In genomic region chr3:73324203-73325155, GRCh38 we compare ENCODE assay signal across 17 cellular contexts.
A peak's percentile ranks its signal among the peaks of the same experiment; 100 is the strongest.
DNase-seq lines count a peak whose midpoint lies in the region; ATAC-seq, FAIRE-seq and TF ChIP-seq lines count a peak whose summit lies in the region.
"Had no signal": no experiment of that assay in that cellular context is flagged by ENCODE, and none has a peak within 500 bp of the region (broad histone marks: within the 10 kb centered on the region; RNA-seq: fewer than 3 reads in every experiment).

No MANE protein-coding gene starts in this region.

- DNase-seq in D721Med (ENCODE audit: insufficient read length, low spot score) = no peak
- DNase-seq in NCI-H1930 (lab: John Stamatoyannopoulos, UW) = peak; percentile 22 to 50
- no peak for DNase-seq in NCI-H2029 (lab: John Stamatoyannopoulos, UW)
- DNase-seq in activated T-cell treated with anti-CD3 and anti-CD28 coated beads for 4 hours = no peak
- DNase-seq: activated CD4-positive, alpha-beta T cell treated with anti-CD3 and anti-CD28 coated beads, Interleukin-2, amount 50 U/mL, for 48 hours; activated gamma-delta T cell; C1 segment of cervical spinal cord; stimulated activated naive CD8-positive, alpha-beta T cell treated with anti-CD3 and anti-CD28 coated beads, Interleukin-15, amount 100 ng/mL, for 72 hours; T-helper 9 cell had no signal

- no peak overlapping the region for H3K9ac ChIP-seq in parathyroid adenoma

- H3K79me2 ChIP-seq in parathyroid adenoma = no peaks in the 10 kb centered on the region

- FAIRE-seq in D721Med (lab: Jason Lieb, UNC) (peak; percentile 16), endometrium (lab: Jason Lieb, UNC) (peak; percentile 73)
- FAIRE-seq: bronchial epithelial cell, endothelial cell of umbilical vein, GM18507 had no signal

- no peaks in the 10 kb centered on the region for H3K9me3 ChIP-seq in parathyroid adenoma (ENCODE audit: control insufficient read depth, low read length)

- peak overlapping the region; percentile 19 for H2AFZ ChIP-seq in parathyroid adenoma
- H2AFZ ChIP-seq: GM23338 had no signal

- no peak overlapping the region for H3K4me2 ChIP-seq in parathyroid adenoma (ENCODE audit: low read length)
- H3K4me2 ChIP-seq: GM23338 had no signal

- H3K27ac ChIP-seq in parathyroid adenoma = peak overlapping the region; percentile 32

- TF ChIP-seq CTCF in D721Med (IDR thresholded peaks at IDR 0.05; ENCODE audit: insufficient read depth, missing control alignments) (no peak), parathyroid adenoma (IDR thresholded peaks at IDR 0.05) (no peak)

- ATAC-seq in GM21526 (IDR thresholded peaks at IDR 0.05; ENCODE audit: low FRiP score, unreplicated experiment) (no peak), HG03442 (IDR thresholded peaks at IDR 0.05; ENCODE audit: unreplicated experiment) (no peak)
- ATAC-seq: GM23338; stimulated activated naive CD8-positive, alpha-beta T cell treated with anti-CD3 and anti-CD28 coated beads, Interleukin-15, amount 100 ng/mL, for 72 hours had no signal

- H3K4me1 ChIP-seq in parathyroid adenoma = peaks cover 3% of the 10 kb centered on the region

- H3K36me3 ChIP-seq in parathyroid adenoma (ENCODE audit: control insufficient read depth, insufficient read depth, low read length) = no peaks in the 10 kb centered on the region

- no peak overlapping the region for H3K4me3 ChIP-seq in parathyroid adenoma (ENCODE audit: low read depth, low read length)
- H3K4me3 ChIP-seq: GM23338 had no signal

- H3K27me3 ChIP-seq in parathyroid adenoma (ENCODE audit: control insufficient read depth, insufficient read depth, low read length) = no peaks in the 10 kb centered on the region

Comparison
In these comparisons a context has a peak if more than half of its experiments do, and no peak if none do; other contexts are left out.
1. DNase-seq: peak in NCI-H1930 (2 of 2); none in D721Med (single experiment), NCI-H2029 (single experiment) and activated T-cell treated with anti-CD3 and anti-CD28 coated beads for 4 hours (single experiment).